Comparison of ENCODE assay signal across 1 cellular context in genomic region chr4:43732829-43733426, GRCh38.
TF ChIP-seq lines count a peak whose summit lies in the region.

No MANE protein-coding gene starts in this region.

TF ChIP-seq in GM23338, 12 proteins besides CTCF, POLR2A, EP300 and RAD21 (continued from another document):
- no peak for TF ChIP-seq ZNF462 (CRISPR knock-in tag; IDR thresholded peaks at IDR 0.05)
- no peak for TF ChIP-seq ZNF331 (CRISPR knock-in tag; IDR thresholded peaks at IDR 0.05; ENCODE audit: low read depth)
- TF ChIP-seq CREB1 (CRISPR knock-in tag; IDR thresholded peaks at IDR 0.05; ENCODE audit: low read depth): no peak
- TF ChIP-seq JUNB (IDR thresholded peaks at IDR 0.05; ENCODE audit: unreplicated experiment): no peak
- TF ChIP-seq ETS1 (IDR thresholded peaks at IDR 0.05): no peak
- TF ChIP-seq POLR2AphosphoS5 (IDR thresholded peaks at IDR 0.05; ENCODE audit: low read depth): no peak
